ENCODE assay signal across 19 cellular contexts in genomic region chr18:57075716-57076400, GRCh38.
A peak's percentile ranks its signal among the peaks of the same experiment; 100 is the strongest.
DNase-seq lines count a peak whose midpoint lies in the region; ATAC-seq and TF ChIP-seq lines count a peak whose summit lies in the region.
"Had no signal": no experiment of that assay in that cellular context is flagged by ENCODE, and none has a peak within 500 bp of the region (broad histone marks: within the 10 kb centered on the region; RNA-seq: fewer than 3 reads in every experiment).

No MANE protein-coding gene starts in this region.

- no peak overlapping the region for H3K4me3 Mint-ChIP-seq in natural killer cell

- H3K27me3 ChIP-seq in BLaER1 (peaks cover 94% of the 10 kb centered on the region), HUES48 (ENCODE audit: control insufficient read depth, insufficient read depth, low read length) (no peaks in the 10 kb centered on the region), NT2/D1 (ENCODE audit: insufficient read depth, insufficient read length) (peaks cover 3% of the 10 kb centered on the region)

- H4K20me1 ChIP-seq in BLaER1: peaks cover 69% of the 10 kb centered on the region

- H3K9me3 ChIP-seq in BLaER1 (no peaks in the 10 kb centered on the region; the same call in 1 of the 2 replicates), HUES48 (ENCODE audit: control insufficient read depth, insufficient read depth, low read length) (no peaks in the 10 kb centered on the region), NT2/D1 (ENCODE audit: insufficient read depth, low read length) (no peaks in the 10 kb centered on the region)
- H3K9me3 ChIP-seq: SK-N-SH had no signal

- H3K27ac Mint-ChIP-seq in natural killer cell: no peak overlapping the region
- H3K27ac Mint-ChIP-seq: CD4-positive, CD25-positive, alpha-beta regulatory T cell had no signal

- peaks cover 5 to 10% of the 10 kb centered on the region in 2 donors for H3K4me1 Mint-ChIP-seq in natural killer cell

- H3K4me2 ChIP-seq in BLaER1: peak overlapping the region; percentile 11
- H3K4me2 ChIP-seq: SK-N-SH had no signal

- H3K9me3 Mint-ChIP-seq in natural killer cell: no peaks in the 10 kb centered on the region

- peaks cover 36% of the 10 kb centered on the region for H3K4me1 ChIP-seq in BLaER1
- peaks cover 27% of the 10 kb centered on the region for H3K4me1 ChIP-seq in HUES48 (ENCODE audit: control insufficient read depth, insufficient read depth, low read length)
- peaks cover 17% of the 10 kb centered on the region for H3K4me1 ChIP-seq in NT2/D1 (ENCODE audit: insufficient read depth, insufficient read length)

- H3K27me3 Mint-ChIP-seq in natural killer cell (ENCODE audit: low read depth in 2 of 2): peaks cover 0 to 3% of the 10 kb centered on the region in 2 donors
- H3K27me3 Mint-ChIP-seq: CD4-positive, CD25-positive, alpha-beta regulatory T cell had no signal

- no peak for TF ChIP-seq CTCF in natural killer cell (IDR thresholded peaks at IDR 0.05)

- H3K36me3 ChIP-seq in BLaER1 (no peaks in the 10 kb centered on the region), HUES48 (ENCODE audit: control insufficient read depth, insufficient read depth, low read length) (no peaks in the 10 kb centered on the region), NT2/D1 (ENCODE audit: insufficient read depth, insufficient read length, low read length) (no peaks in the 10 kb centered on the region)

- DNase-seq in NT2/D1 (ENCODE audit: low read depth, low spot score) (no peak), iPS DF 19.7 (ENCODE audit: low read depth, low spot score) (peak; percentile 23), activated gamma-delta T cell treated with Interleukin-2 at 50 U/mL for 16 hours (no peak), natural killer cell (no peak), T-helper 1 cell (no peak)
- DNase-seq: CD4-positive, CD25-positive, alpha-beta regulatory T cell; EL; HCEC 1CT; Kasumi-1; NCI-H1105 treated with DMSO at 0.1 percent for 48 hours; NCI-H1694; NCI-H2081 treated with DMSO at 0.1 percent for 48 hours; NCI-H748 treated with DMSO at 0.1 percent for 48 hours; SIG-M5; SK-N-SH had no signal

- no peak for ATAC-seq in HG02840 (IDR thresholded peaks at IDR 0.05; ENCODE audit: low FRiP score, unreplicated experiment)
- ATAC-seq in natural killer cell: no peak
- ATAC-seq: Panc1 had no signal

- H3K9ac ChIP-seq in BLaER1 (no peak overlapping the region), HUES48 (ENCODE audit: low read depth, low read length) (no peak overlapping the region), NT2/D1 (ENCODE audit: insufficient read length, low read depth) (peak overlapping the region; percentile 38)
- H3K9ac ChIP-seq: SK-N-SH had no signal

- H3K4me3 ChIP-seq in BLaER1 (no peak overlapping the region), HUES48 (ENCODE audit: low read depth, low read length) (no peak overlapping the region), NT2/D1 (ENCODE audit: insufficient read length, low read depth) (no peak overlapping the region)

- no peak overlapping the region for H3K27ac ChIP-seq in BLaER1
- peak overlapping the region; percentile 51 for H3K27ac ChIP-seq in HUES48 (ENCODE audit: low read depth, low read length)

- intact Hi-C loops in natural killer cell (cut with micrococcal nuclease): no loop called here

- H3K36me3 Mint-ChIP-seq in natural killer cell: no peaks in the 10 kb centered on the region
- H3K36me3 Mint-ChIP-seq: CD4-positive, CD25-positive, alpha-beta regulatory T cell had no signal
